ENCODE assay signal across 30 cellular contexts in the genomic region with DNA sequence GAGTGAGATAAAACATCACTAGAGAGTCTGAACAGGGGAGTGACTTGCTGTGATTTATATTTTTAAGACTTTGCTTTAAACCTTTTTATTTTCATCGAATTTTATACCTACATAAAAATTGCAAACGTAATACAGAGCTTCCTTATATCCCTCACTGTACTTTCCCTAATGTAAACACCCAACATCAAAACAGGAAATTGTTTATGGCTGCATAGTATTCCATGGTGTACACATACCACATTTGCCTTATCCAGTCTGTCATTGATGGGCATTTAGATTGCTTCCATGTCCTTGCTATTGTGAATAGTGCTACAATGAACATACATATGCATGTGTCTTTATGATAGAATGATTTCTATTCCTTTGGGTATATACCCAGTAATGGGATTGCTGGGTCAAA. TPM values are rescaled to one million over a fixed set of nuclear protein-coding genes. Genes with fewer than 3 reads are reported as not detected.
"Had no signal": no experiment of that assay in that cellular context is flagged by ENCODE, and none has a peak within 500 bp of the region (broad histone marks: within the 10 kb centered on the region; RNA-seq: fewer than 3 reads in every experiment).

No MANE protein-coding gene starts in this region.

- H3K36me3 Mint-ChIP-seq: mesothelial cell of epicardium had no signal

- H3K27me3 ChIP-seq: dorsolateral prefrontal cortex, esophagus squamous epithelium, gastrocnemius medialis, heart right ventricle, left lung had no signal

- H3K4me3 ChIP-seq: coronary artery, dorsolateral prefrontal cortex, esophagus squamous epithelium, gastrocnemius medialis, heart right ventricle, left lung, lower lobe of right lung, mucosa of descending colon had no signal

- ATAC-seq: gastrocnemius medialis; heart right ventricle; left cardiac atrium; left lung; left ventricle myocardium superior; lower lobe of right lung; naive thymus-derived CD8-positive, alpha-beta T cell had no signal

- H3K36me3 ChIP-seq: esophagus squamous epithelium, gastrocnemius medialis, heart right ventricle, left lung, lower lobe of right lung had no signal

- H3K27ac Mint-ChIP-seq: mesothelial cell of epicardium; naive thymus-derived CD8-positive, alpha-beta T cell had no signal

- H3K4me1 Mint-ChIP-seq: mesothelial cell of epicardium had no signal

- H3K4me3 Mint-ChIP-seq: mesothelial cell of epicardium; naive B cell; naive thymus-derived CD8-positive, alpha-beta T cell had no signal

- FAIRE-seq: endothelial cell of umbilical vein, islet of Langerhans, keratinocyte had no signal

- H3K9me3 ChIP-seq: esophagus squamous epithelium, gastrocnemius medialis, lower lobe of right lung had no signal

- H3K27me3 Mint-ChIP-seq: naive thymus-derived CD8-positive, alpha-beta T cell had no signal

- H3K4me1 ChIP-seq: esophagus squamous epithelium, gastrocnemius medialis, heart right ventricle, left lung, lower lobe of right lung had no signal

- H3K27ac ChIP-seq: coronary artery, dorsolateral prefrontal cortex, esophagus squamous epithelium, gastrocnemius medialis, heart right ventricle, left lung, lower lobe of right lung had no signal

- DNase-seq: dermis blood vessel endothelial cell; dorsolateral prefrontal cortex; effector CD4-positive, alpha-beta T cell; effector memory CD4-positive, alpha-beta T cell; erythroblast; esophagus squamous epithelium; foreskin fibroblast; foreskin melanocyte; gastrocnemius medialis; glutamatergic neuron; head of caudate nucleus; heart right ventricle; hippocampal formation; left cardiac atrium; left lung; left ventricle myocardium superior; lower lobe of right lung; mesenchymal stem cell; mucosa of descending colon; naive B cell; naive thymus-derived CD8-positive, alpha-beta T cell had no signal

RNA-seq across cellular contexts. Expression of a gene that starts 56.0 kb away (rescaled TPM):
- total RNA-seq: dermis blood vessel endothelial cell, endothelial cell of umbilical vein, glomerular endothelial cell, kidney epithelial cell, lung microvascular endothelial cell, mesothelial cell of epicardium, myocyte had no signal
